24 cellular contexts compared by ENCODE assay signal in the genomic region with DNA sequence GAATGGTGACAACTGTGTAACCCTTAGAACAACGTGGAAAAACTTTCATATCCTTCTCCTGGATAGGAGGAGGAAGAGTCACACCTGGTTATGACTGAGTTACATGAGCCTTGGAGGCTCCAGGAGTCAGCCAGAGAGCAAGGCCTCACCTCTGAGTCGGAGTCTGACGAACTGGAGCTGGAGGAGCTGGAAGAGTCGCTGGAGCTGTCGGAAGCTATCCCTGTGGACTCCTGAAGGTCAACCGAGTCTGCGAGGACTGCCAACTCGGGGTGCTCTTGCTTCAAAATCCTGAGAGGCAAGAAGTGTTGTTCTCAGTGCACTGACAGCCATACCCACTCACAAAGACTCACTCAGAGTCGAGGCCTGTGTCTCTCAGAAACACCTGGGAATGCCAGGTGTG.
"Had no signal": no experiment of that assay in that cellular context is flagged by ENCODE, and none has a peak within 500 bp of the region (broad histone marks: within the 10 kb centered on the region; RNA-seq: fewer than 3 reads in every experiment).

No MANE protein-coding gene starts in this region.

- DNase-seq: activated CD4-positive, alpha-beta T cell treated with anti-CD3 and anti-CD28 coated beads for 4 hours; activated CD4-positive, alpha-beta T cell treated with anti-CD3 and anti-CD28 coated beads, Interleukin-2, amount 50 U/mL, for 4 hours; anterior cingulate cortex; dermis blood vessel endothelial cell; effector CD4-positive, alpha-beta T cell; foreskin keratinocyte; heart right ventricle; mesendoderm; mucosa of descending colon; stimulated activated CD4-positive, alpha-beta T cell treated with anti-CD3 and anti-CD28 coated beads, Interleukin-15, amount 100 ng/mL, for 24 hours; stimulated activated CD4-positive, alpha-beta T cell treated with anti-CD3 and anti-CD28 coated beads, Interleukin-2, amount 100 ng/mL, for 24 hours; stimulated activated naive CD4-positive, alpha-beta T cell; SW 1271; T-helper 9 cell had no signal

- H3K27me3 ChIP-seq: esophagus muscularis mucosa, foreskin keratinocyte, heart right ventricle, tibial nerve had no signal

- H3K4me3 Mint-ChIP-seq: activated naive CD4-positive, alpha-beta T cell treated with anti-CD3 and anti-CD28 coated beads, Interleukin-2, amount 50 U/mL, for 24 hours; activated T-helper 1 cell treated with anti-CD3 and anti-CD28 coated beads, Interleukin-12 subunit alpha, Interleukin-12 subunit beta, Interleukin-2, Interleukin-4 antibody, amounts not matched to agents 30 ng/mL and 10 ng/mL and 1 ng/mL, durations not matched to agents 14 hours and 24 hours and 36 hours; natural killer cell treated with Interleukin-12 subunit alpha and Interleukin-12 subunit beta and Interleukin-15 and Interleukin-18, amount 100 ng/mL, for 72 hours; T-helper 1 cell treated with Interleukin-12 subunit alpha and Interleukin-12 subunit beta and Interleukin-4 antibody, amounts not matched to agents 30 μg/mL and 1 μg/mL, for 36 hours had no signal

- H3K9me3 ChIP-seq: esophagus muscularis mucosa, heart right ventricle, mucosa of descending colon, tibial nerve had no signal

- H3K9me3 Mint-ChIP-seq: activated naive CD4-positive, alpha-beta T cell treated with anti-CD3 and anti-CD28 coated beads, Interleukin-2, amount 50 U/mL, for 24 hours; activated T-helper 1 cell treated with anti-CD3 and anti-CD28 coated beads, Interleukin-12 subunit alpha, Interleukin-12 subunit beta, Interleukin-2, Interleukin-4 antibody, amounts not matched to agents 30 ng/mL and 10 ng/mL and 1 ng/mL, durations not matched to agents 14 hours and 24 hours and 36 hours; natural killer cell treated with Interleukin-12 subunit alpha and Interleukin-12 subunit beta and Interleukin-15 and Interleukin-18, amount 100 ng/mL, for 72 hours; T-helper 1 cell treated with Interleukin-12 subunit alpha and Interleukin-12 subunit beta and Interleukin-4 antibody, amounts not matched to agents 30 μg/mL and 1 μg/mL, for 36 hours had no signal

- H3K4me3 ChIP-seq: esophagus muscularis mucosa, heart right ventricle, lung, mucosa of descending colon, smooth muscle cell, tibial nerve had no signal

- H3K27ac Mint-ChIP-seq: activated naive CD4-positive, alpha-beta T cell treated with anti-CD3 and anti-CD28 coated beads, Interleukin-2, amount 50 U/mL, for 24 hours; activated T-helper 1 cell treated with anti-CD3 and anti-CD28 coated beads, Interleukin-12 subunit alpha, Interleukin-12 subunit beta, Interleukin-2, Interleukin-4 antibody, amounts not matched to agents 30 ng/mL and 10 ng/mL and 1 ng/mL, durations not matched to agents 14 hours and 24 hours and 36 hours; natural killer cell treated with Interleukin-12 subunit alpha and Interleukin-12 subunit beta and Interleukin-15 and Interleukin-18, amount 100 ng/mL, for 72 hours; T-helper 1 cell treated with Interleukin-12 subunit alpha and Interleukin-12 subunit beta and Interleukin-4 antibody, amounts not matched to agents 30 μg/mL and 1 μg/mL, for 36 hours had no signal

- H3K27ac ChIP-seq: foreskin keratinocyte, VCaP had no signal

- H3K4me1 ChIP-seq: foreskin keratinocyte had no signal

- ATAC-seq: foreskin keratinocyte; left lobe of liver; mucosa of descending colon; natural killer cell treated with Interleukin-12 subunit alpha and Interleukin-12 subunit beta and Interleukin-15 and Interleukin-18, amount 100 ng/mL, for 72 hours had no signal
